In the genomic region with DNA sequence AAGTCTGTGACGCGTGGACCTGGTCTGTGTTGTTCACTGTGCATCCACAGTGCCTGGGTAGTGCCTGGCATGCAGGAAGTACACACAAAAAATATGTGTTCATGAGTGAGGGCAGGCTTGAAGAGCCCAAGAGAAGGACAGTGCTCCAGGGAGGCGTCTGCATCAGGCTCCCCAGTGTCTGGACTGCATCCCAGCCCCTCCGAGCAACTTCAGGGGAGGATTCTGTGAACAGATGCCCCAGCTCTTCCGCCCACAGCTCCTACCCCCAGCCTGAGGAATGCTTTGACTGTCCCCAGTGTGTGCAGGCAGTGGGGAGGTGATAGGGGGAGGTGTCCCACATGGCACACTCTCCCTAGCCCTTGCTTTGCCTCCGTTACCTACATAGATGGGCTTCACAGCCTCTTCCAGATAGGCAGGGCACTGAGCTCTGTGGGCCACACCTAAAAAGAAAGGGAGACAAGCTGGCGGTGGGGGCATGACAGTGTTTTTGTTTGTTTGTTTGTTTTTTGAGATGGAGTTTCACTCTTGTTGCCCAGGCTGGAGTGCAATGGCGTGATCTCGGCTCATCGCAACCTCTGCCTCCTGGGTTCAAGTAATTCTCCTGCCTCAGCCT, we compare ENCODE assay signal across 10 cellular contexts. TPM values are rescaled to one million over a fixed set of nuclear protein-coding genes. Genes with fewer than 3 reads are reported as not detected.
A peak's percentile ranks its signal among the peaks of the same experiment; 100 is the strongest.
DNase-seq lines count a peak whose midpoint lies in the region; ATAC-seq and TF ChIP-seq lines count a peak whose summit lies in the region.
"Had no signal": no experiment of that assay in that cellular context is flagged by ENCODE, and none has a peak within 500 bp of the region (broad histone marks: within the 10 kb centered on the region; RNA-seq: fewer than 3 reads in every experiment).

No MANE protein-coding gene starts in this region.

- ATAC-seq in heart left ventricle, result no peak
- no peak for ATAC-seq in activated naive CD8-positive, alpha-beta T cell treated with anti-CD3 and anti-CD28 coated beads, Interleukin-2, amount 50 U/mL, for 24 hours

- H3K27me3 ChIP-seq in heart left ventricle, result no peaks in the 10 kb centered on the region
- no peaks in the 10 kb centered on the region for H3K27me3 ChIP-seq in muscle layer of colon (ENCODE audit: control insufficient read depth in 1 of 2, insufficient read depth in 2 of 2, low read length in 2 of 2)
- no peaks in the 10 kb centered on the region for H3K27me3 ChIP-seq in uterus

- H3K9me3 Mint-ChIP-seq in activated naive CD8-positive, alpha-beta T cell treated with anti-CD3 and anti-CD28 coated beads, Interleukin-2, amount 50 U/mL, for 24 hours, result no peaks in the 10 kb centered on the region

- peaks cover 11% of the 10 kb centered on the region for H3K36me3 Mint-ChIP-seq in activated naive CD8-positive, alpha-beta T cell treated with anti-CD3 and anti-CD28 coated beads, Interleukin-2, amount 50 U/mL, for 24 hours (ENCODE audit: low read depth)

- H3K9me3 ChIP-seq in heart left ventricle (peaks cover 0 to 6% (median 0%) of the 10 kb centered on the region in 12 donors), muscle layer of colon (ENCODE audit: low read length) (no peaks in the 10 kb centered on the region), uterus (no peaks in the 10 kb centered on the region)

- peaks cover 5 to 99% (median 61%) of the 10 kb centered on the region in 12 donors for H3K4me1 ChIP-seq in heart left ventricle
- H3K4me1 ChIP-seq in muscle layer of colon (ENCODE audit: insufficient read depth, low read length), result peaks cover 47% of the 10 kb centered on the region
- H3K4me1 ChIP-seq in uterus, result peaks cover 4 to 5% of the 10 kb centered on the region in 2 donors

- TF ChIP-seq CTCF in heart left ventricle (IDR thresholded peaks at IDR 0.05), result no peak
- TF ChIP-seq CTCF in uterus (IDR thresholded peaks at IDR 0.05), result no peak

- H3K27me3 Mint-ChIP-seq in activated naive CD8-positive, alpha-beta T cell treated with anti-CD3 and anti-CD28 coated beads, Interleukin-2, amount 50 U/mL, for 24 hours, result no peaks in the 10 kb centered on the region

- H3K27ac ChIP-seq in heart left ventricle, result peak overlapping the region in 10 of 12 donors; percentile 31 to 92 (median 64)
- peak overlapping the region; percentile 28 for H3K27ac ChIP-seq in muscle layer of colon (ENCODE audit: low read depth, low read length)
- peak overlapping the region; percentile 52 to 61 for H3K27ac ChIP-seq in uterus

- TF ChIP-seq POLR2A in heart left ventricle (IDR thresholded peaks at IDR 0.05) (no peak), uterus (IDR thresholded peaks at IDR 0.05) (no peak)

- peak in 1 of 5 donors; percentile 25 for DNase-seq in heart left ventricle
- no peak for DNase-seq in cardiac septum (ENCODE audit: low spot score)
- no peak for DNase-seq in activated naive CD8-positive, alpha-beta T cell treated with anti-CD3 and anti-CD28 coated beads, Interleukin-2, amount 50 U/mL, for 24 hours
- peak in 1 of 2 donors; percentile 10 for DNase-seq in uterus
- DNase-seq in NCI-H146 treated with DMSO at 0.1 percent for 48 hours (lab: John Stamatoyannopoulos, UW; ENCODE audit: unreplicated experiment), result no peak
- DNase-seq in effector CD8-positive, alpha-beta T cell (lab: John Stamatoyannopoulos, UW), result no peak
- DNase-seq in NCI-H2196 treated with DMSO at 0.1 percent for 48 hours (lab: John Stamatoyannopoulos, UW; ENCODE audit: unreplicated experiment), result no peak
- DNase-seq: SHP77 treated with DMSO at 0.1 percent for 48 hours had no signal

- WGBS in heart left ventricle, 4 donors, result 76 to 82% (median 78%) methylated on average over 10 of the region's 10 CpGs

- intact Hi-C loops in heart left ventricle (cut with DNase I), result loop anchor here in 1 of 10 donors (2.0 kb wide), 1 partner anchor 26 kb away; no protein-coding TSS in a partner anchor
- intact Hi-C loops in cardiac septum (cut with DNase I), result no loop called here
- intact Hi-C loops in uterus (cut with DNase I; ENCODE audit: low total_unique reads), result no loop called here

- H3K4me3 ChIP-seq in heart left ventricle (peak overlapping the region in 1 of 12 donors; percentile 40), muscle layer of colon (ENCODE audit: low read depth in 1 of 2, low read length in 2 of 2) (no peak overlapping the region), uterus (no peak overlapping the region)

- H3K4me3 Mint-ChIP-seq in activated naive CD8-positive, alpha-beta T cell treated with anti-CD3 and anti-CD28 coated beads, Interleukin-2, amount 50 U/mL, for 24 hours, result peak overlapping the region; percentile 61

- H3K27ac Mint-ChIP-seq in activated naive CD8-positive, alpha-beta T cell treated with anti-CD3 and anti-CD28 coated beads, Interleukin-2, amount 50 U/mL, for 24 hours, result peak overlapping the region; percentile 77
- H3K27ac Mint-ChIP-seq: progenitor cell of endocrine pancreas had no signal

- no peak overlapping the region for H3K9ac ChIP-seq in muscle layer of colon (ENCODE audit: low read length)

- H3K36me3 ChIP-seq in heart left ventricle (peaks cover 0 to 21% (median 3%) of the 10 kb centered on the region in 9 donors), muscle layer of colon (ENCODE audit: insufficient read depth, low read length) (peaks cover 16% of the 10 kb centered on the region), uterus (no peaks in the 10 kb centered on the region)

- peaks cover 77% of the 10 kb centered on the region for H3K4me1 Mint-ChIP-seq in activated naive CD8-positive, alpha-beta T cell treated with anti-CD3 and anti-CD28 coated beads, Interleukin-2, amount 50 U/mL, for 24 hours

RNA-seq across cellular contexts. Expression of a gene that starts 25.4 kb away (rescaled TPM):
- 100 to 1,000 TPM in 1 of 9 donors, 10 to 100 TPM in 7, 1 to 10 TPM in 1; 9.2 to 190 (median 18.4) TPM for total RNA-seq in heart left ventricle
- 10 to 100 TPM in 1 of 2 donors, 1 to 10 TPM in 1; 7.5 to 12.2 TPM for polyA plus RNA-seq in heart left ventricle
- total RNA-seq in cardiac septum, result 19.9 TPM
- total RNA-seq in uterus, result 100 to 1,000 TPM in 1 of 4 donors, 10 to 100 TPM in 2, 1 to 10 TPM in 1; 3.8 to 110 (median 25.7) TPM
